1 cellular context compared by ENCODE assay signal in the genomic region with DNA sequence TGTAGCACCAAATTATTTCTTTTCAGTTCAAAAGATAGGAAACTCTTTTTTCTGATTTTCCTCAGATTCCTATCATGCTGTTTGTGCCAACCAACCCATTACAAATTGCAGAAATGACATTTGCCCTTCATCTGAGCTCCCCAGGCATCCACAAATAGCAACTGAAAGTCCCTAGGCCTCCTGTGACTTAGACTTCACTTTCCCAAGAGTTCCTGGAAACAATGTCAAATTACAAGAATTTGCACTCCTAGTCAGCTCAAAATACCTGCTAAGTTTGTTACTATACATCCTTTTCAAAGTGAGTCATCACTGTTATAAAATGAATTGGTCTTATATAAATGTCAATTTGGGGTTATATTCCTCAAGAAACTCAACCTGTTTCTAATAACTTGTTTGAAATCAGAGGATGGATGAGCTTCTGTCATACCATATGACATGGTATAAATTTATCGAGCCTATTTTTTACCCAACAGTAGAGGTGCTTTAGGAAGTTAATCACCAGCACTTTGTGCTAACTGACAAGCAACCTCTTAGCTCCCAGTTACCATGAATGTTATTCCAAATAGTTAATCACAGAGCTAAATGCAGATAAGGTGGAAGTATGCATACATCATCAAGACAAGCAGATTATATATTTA.
TF ChIP-seq lines count a peak whose summit lies in the region.

No MANE protein-coding gene starts in this region.

TF ChIP-seq in endothelial cell of umbilical vein, 7 proteins besides CTCF, POLR2A, EP300 and RAD21 (continued from another document):
- TF ChIP-seq EZH2 (IDR thresholded peaks at IDR 0.05; ENCODE audit: borderline replicate concordance, low read depth, low read length, severe bottlenecking), result no peak
